8 cellular contexts compared by ENCODE assay signal in the genomic region with DNA sequence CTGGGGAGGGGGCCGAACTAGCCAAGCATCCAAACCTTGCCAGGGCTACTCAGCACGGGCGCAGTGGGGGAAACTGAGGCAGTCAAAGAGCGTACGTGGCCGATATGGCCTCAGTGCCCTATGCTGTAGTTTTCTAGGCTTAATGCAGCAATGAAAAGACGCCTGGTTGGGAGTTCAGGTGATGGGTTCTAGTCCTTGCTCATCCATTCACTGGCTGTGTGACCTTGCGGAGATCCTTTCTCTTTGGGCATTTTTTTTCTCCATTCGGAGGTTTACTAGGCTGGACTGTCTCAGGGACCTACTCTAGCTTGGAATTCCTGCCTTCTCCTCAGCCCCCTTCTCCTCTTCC. TPM values are rescaled to one million over a fixed set of nuclear protein-coding genes. Genes with fewer than 3 reads are reported as not detected.
DNase-seq lines count a peak whose midpoint lies in the region; ATAC-seq, FAIRE-seq and TF ChIP-seq lines count a peak whose summit lies in the region.

No MANE protein-coding gene starts in this region.

- H3K27ac ChIP-seq in cardiac muscle cell (peak overlapping the region; percentile 97), GM12878 (ENCODE audit: control insufficient read depth, insufficient read depth) (peak overlapping the region; percentile 81), lung (ENCODE audit: low read depth in 1 of 2, low read length in 1 of 2) (peak overlapping the region; percentile 90 to 99), upper lobe of right lung (peak overlapping the region; percentile 100)

- in situ Hi-C loops in GM12878 (cut with MboI), result no loop called here

- 21% methylated on average over 9 of the region's 9 CpGs for WGBS in GM12878 (ENCODE audit: insufficient coverage, insufficient replicate concordance, low lambda C conversion rate, missing lambda C conversion rate)
- WGBS in lung, 2 donors, result 6 to 7% methylated on average over 9 of the region's 9 CpGs

- peaks cover 20% of the 10 kb centered on the region for H3K4me1 ChIP-seq in cardiac muscle cell (ENCODE audit: low read depth)
- H3K4me1 ChIP-seq in GM12878 (ENCODE audit: control insufficient read depth, insufficient read depth, low read length), result peaks cover 19% of the 10 kb centered on the region
- H3K4me1 ChIP-seq in lung (ENCODE audit: control insufficient read depth in 2 of 2, insufficient read depth in 2 of 2, low read length in 2 of 2), result peaks cover 0 to 6% of the 10 kb centered on the region in 2 donors
- peaks cover 28% of the 10 kb centered on the region for H3K4me1 ChIP-seq in upper lobe of right lung

- TF ChIP-seq CTCF in cardiac muscle cell (IDR thresholded peaks at IDR 0.05; ENCODE audit: low read depth, low read length) (no peak), GM12878 (IDR thresholded peaks at IDR 0.05 in 2 of 3, conservative IDR thresholded peaks at IDR 0.05 in 1 of 3; ENCODE audit: control insufficient read depth in 2 of 3, extremely low read depth in 1 of 3, insufficient read depth in 1 of 3, low read depth in 3 of 3, low read length in 3 of 3) (no peak), lung (IDR thresholded peaks at IDR 0.05; ENCODE audit: control extremely low read depth, extremely low read depth) (no peak), upper lobe of right lung (IDR thresholded peaks at IDR 0.05) (no peak)

- no peak for FAIRE-seq in GM12878 (lab: Jason Lieb, UNC)

- H3K9me3 ChIP-seq in cardiac muscle cell (ENCODE audit: low read depth) (no peaks in the 10 kb centered on the region), GM12878 (replicated peaks; ENCODE audit: control insufficient read depth, insufficient read depth, low read length) (no peaks in the 10 kb centered on the region), lung (ENCODE audit: control insufficient read depth in 2 of 2, insufficient read depth in 1 of 2, low read length in 1 of 2) (no peaks in the 10 kb centered on the region), upper lobe of right lung (no peaks in the 10 kb centered on the region)

- no peaks in the 10 kb centered on the region for H4K20me1 ChIP-seq in GM12878 (ENCODE audit: control insufficient read depth, insufficient read depth)

- H3K79me2 ChIP-seq in GM12878 (ENCODE audit: control insufficient read depth, insufficient read depth, low read length), result peaks cover 10% of the 10 kb centered on the region

- POLR2A ChIA-PET in GM12878 (lab: Charles Lee), result interaction anchor here (1.0 to 5.1 kb wide), 6 partner anchors 15 to 114 kb away, joined by 3 to 84 read pairs (median 6); a partner anchor contains a TSS

- no peak for DNase-seq in cardiac muscle cell (ENCODE audit: low read depth in 1 of 2, low spot score in 1 of 2)
- no peak for DNase-seq in left ventricle myocardium superior
- DNase-seq in GM12878 (ENCODE audit: low read depth, low spot score), result no peak
- no peak for DNase-seq in lung (ENCODE audit: low spot score)
- no peak for DNase-seq in upper lobe of right lung

- TF ChIP-seq RAD21 in GM12878 (IDR thresholded peaks at IDR 0.05; ENCODE audit: insufficient read depth, low read depth, low read length), result no peak

- no peak for TF ChIP-seq EP300 in GM12878 (IDR thresholded peaks at IDR 0.05; ENCODE audit: borderline replicate concordance in 1 of 2, control insufficient read depth in 1 of 2, low read depth in 2 of 2, low read length in 2 of 2)

- CTCF ChIA-PET in GM12878 (lab: Yijun Ruan, JAX), result interaction anchor here (1.2 to 5.7 kb wide), 6 partner anchors 16 to 37 kb away, joined by 3 to 154 read pairs (median 16); a partner anchor contains a TSS

- peak overlapping the region; percentile 79 for H3K4me3 ChIP-seq in cardiac muscle cell
- H3K4me3 ChIP-seq in GM12878, result peak overlapping the region; percentile 98
- peak overlapping the region; percentile 97 for H3K4me3 ChIP-seq in lung
- H3K4me3 ChIP-seq in upper lobe of right lung, result peak overlapping the region; percentile 90

- H2AFZ ChIP-seq in GM12878 (ENCODE audit: control insufficient read depth, low read depth, low read length), result peak overlapping the region; percentile 74

- no peaks in the 10 kb centered on the region for H3K27me3 ChIP-seq in cardiac muscle cell
- no peaks in the 10 kb centered on the region for H3K27me3 ChIP-seq in GM12878 (replicated peaks in 1 of 2; ENCODE audit: control insufficient read depth in 2 of 2, insufficient read depth in 2 of 2, low read length in 1 of 2)
- H3K27me3 ChIP-seq in lung (ENCODE audit: control insufficient read depth, insufficient read depth), result no peaks in the 10 kb centered on the region
- no peaks in the 10 kb centered on the region for H3K27me3 ChIP-seq in upper lobe of right lung

- peak overlapping the region; percentile 99 for H3K4me2 ChIP-seq in GM12878 (ENCODE audit: control insufficient read depth, insufficient read depth)

- intact Hi-C loops in left ventricle myocardium superior (cut with micrococcal nuclease), result no loop called here
- intact Hi-C loops in GM12878 (cut with micrococcal nuclease; ENCODE audit: unreplicated experiment), result loop anchor here (5.0 kb wide), 2 partner anchors 33 to 383 kb away; a partner anchor contains a TSS
- intact Hi-C loops in upper lobe of right lung (cut with DNase I), result no loop called here

- SMC1A ChIA-PET in GM12878 (lab: Charles Lee; ENCODE audit: uncharacterized antibody, unreplicated experiment), result interaction anchor here (1.2 to 4.0 kb wide), 2 partner anchors 16 kb away, joined by 5 to 89 read pairs; no protein-coding TSS in a partner anchor

- ATAC-seq in left ventricle myocardium superior, result no peak
- ATAC-seq in GM12878, result no peak
- ATAC-seq in lung (ENCODE audit: insufficient read depth, low FRiP score), result no peak
- ATAC-seq in upper lobe of right lung, result no peak
- no peak for ATAC-seq in HG03095 (IDR thresholded peaks at IDR 0.05; ENCODE audit: unreplicated experiment)
- no peak for ATAC-seq in GM21723 (IDR thresholded peaks at IDR 0.05; ENCODE audit: unreplicated experiment)
- no peak for ATAC-seq in HG02623 (IDR thresholded peaks at IDR 0.05; ENCODE audit: unreplicated experiment)

- no peak for TF ChIP-seq POLR2A in GM12878 (IDR thresholded peaks at IDR 0.05; ENCODE audit: low read depth, low read length)

- H3K36me3 ChIP-seq in cardiac muscle cell (no peaks in the 10 kb centered on the region), GM12878 (ENCODE audit: control insufficient read depth in 2 of 2, insufficient read depth in 2 of 2, low read length in 1 of 2) (no peaks in the 10 kb centered on the region; a peak in 2 of 4 replicates), lung (ENCODE audit: control insufficient read depth in 2 of 2, insufficient read depth in 2 of 2, low read length in 2 of 2) (peaks cover 0 to 8% of the 10 kb centered on the region in 2 donors), upper lobe of right lung (no peaks in the 10 kb centered on the region)

- BruUV-seq in GM12878 (replicated peaks; lab: Mats Ljungman, UMichigan), result TSS peak; percentile 83

- peak overlapping the region; percentile 90 for H3K9ac ChIP-seq in GM12878 (ENCODE audit: control insufficient read depth, insufficient read depth, low read length)

- RAD21 ChIA-PET in GM12878 (lab: Charles Lee; ENCODE audit: unreplicated experiment), result interaction anchor here (3.2 to 4.0 kb wide), 3 partner anchors 15 to 42 kb away, joined by 16 to 85 read pairs (median 24); no protein-coding TSS in a partner anchor

RNA-seq across cellular contexts. Expression of a gene that starts 0.9 kb away (rescaled TPM):
- 24.7 and 45.0 TPM in 2 replicates for total RNA-seq in cardiac muscle cell
- polyA plus RNA-seq in cardiac muscle cell, result 31.9 and 50.2 TPM in 2 replicates
- 14.1 TPM for total RNA-seq in left ventricle myocardium superior
- 8.6 and 10.8 TPM in 2 replicates for total RNA-seq in GM12878 (2013; cell fraction: nucleolus; rRNA removed)
- total RNA-seq in GM12878 (2014; rRNA removed), result 82.7 and 92.0 TPM in 2 replicates
- total RNA-seq in GM12878 (2014; rRNA removed; fragmentation: Illumina TruSeq; extraction: Trizol), result 34.3 and 36.3 TPM in 2 replicates
- 42.9 and 47.4 TPM in 2 replicates for total RNA-seq in GM12878 (2021)
- 20.2 TPM for polyA plus RNA-seq in GM12878 (2011; ENCODE audit: low read depth)
- 23.1 and 50.9 TPM in 2 replicates for polyA plus RNA-seq in GM12878 (2011; rRNA removed)
- polyA plus RNA-seq in GM12878 (2011; cell fraction: cytosol; rRNA removed), result 89.6 and 98.0 TPM in 2 replicates
- polyA plus RNA-seq in GM12878 (2011; cell fraction: nucleus; rRNA removed), result 55.7 and 58.1 TPM in 2 replicates
- 35.8 and 42.8 TPM in 2 replicates for polyA plus RNA-seq in GM12878 (2012)
- 17.6 and 43.8 TPM in 2 replicates for polyA plus RNA-seq in GM12878 (2014; fragmentation: Illumina TruSeq; extraction: Trizol)
- polyA plus RNA-seq in GM12878 (2014; fragmentation: Nextera tagmentation; extraction: Ambion mirVana), result 10 to 100 TPM; 15.8 to 25.5 TPM
- polyA plus RNA-seq in GM12878 (2014; rRNA removed), result 66.8 and 78.1 TPM in 2 replicates
- 10 to 100 TPM; 72.7 to 74.5 TPM for polyA plus RNA-seq in GM12878 (2016; fragmentation: Nextera tagmentation; extraction: Ambion mirVana)
- polyA minus RNA-seq in GM12878 (2011; rRNA and poly(A)+ RNA removed), result 23.8 and 50.1 TPM in 2 replicates
- polyA minus RNA-seq in GM12878 (2011; cell fraction: cytosol; rRNA and poly(A)+ RNA removed), result 25.9 and 28.2 TPM in 2 replicates
- 17.5 and 21.9 TPM in 2 replicates for polyA minus RNA-seq in GM12878 (2011; cell fraction: nucleus; rRNA and poly(A)+ RNA removed)
- 10 to 100 TPM; 25.6 to 46.7 TPM for total RNA-seq in lung
- 10 to 100 TPM; 69.9 to 72.1 TPM for polyA plus RNA-seq in lung
- total RNA-seq in upper lobe of right lung, result 28.4 TPM

RNA-seq across cellular contexts. Expression of a gene that starts 1.6 kb away (rescaled TPM):
- total RNA-seq in cardiac muscle cell (10.8 and 14.2 TPM in 2 replicates), left ventricle myocardium superior (6.3 TPM), GM12878 (2014; rRNA removed) (2.8 and 3.2 TPM in 2 replicates), GM12878 (2014; rRNA removed; fragmentation: Illumina TruSeq; extraction: Trizol) (1.3 and 1.9 TPM in 2 replicates), GM12878 (2021) (3.2 and 3.8 TPM in 2 replicates), lung (10 to 100 TPM; 26.6 to 33.1 TPM), upper lobe of right lung (24.9 TPM)
- polyA plus RNA-seq in cardiac muscle cell (9.4 and 15.1 TPM in 2 replicates), GM12878 (2011; rRNA removed) (1.8 and 2.3 TPM in 2 replicates), GM12878 (2014; fragmentation: Illumina TruSeq; extraction: Trizol) (1.8 and 2.0 TPM in 2 replicates), GM12878 (2014; fragmentation: Nextera tagmentation; extraction: Ambion mirVana) (1 to 10 TPM in 1 of 2 experiments, under 1 TPM in 1; 0.66 to 1.2 TPM), GM12878 (2014; rRNA removed) (3.1 and 3.6 TPM in 2 replicates), GM12878 (2016; fragmentation: Nextera tagmentation; extraction: Ambion mirVana) (1 to 10 TPM in 1 of 2 experiments, under 1 TPM in 1; 0.88 to 2.0 TPM), lung (10 to 100 TPM; 11.4 to 22.1 TPM)
- total RNA-seq in GM12878 (2013; cell fraction: nucleolus; rRNA removed), result 7.2 and 7.8 TPM in 2 replicates
- 5.4 TPM for polyA plus RNA-seq in GM12878 (2011; ENCODE audit: low read depth)
- 2.0 and 2.7 TPM in 2 replicates for polyA plus RNA-seq in GM12878 (2011; cell fraction: cytosol; rRNA removed)
- polyA plus RNA-seq in GM12878 (2011; cell fraction: nucleus; rRNA removed), result 19.0 and 24.1 TPM in 2 replicates
- 8.6 and 10.7 TPM in 2 replicates for polyA plus RNA-seq in GM12878 (2012)
- polyA minus RNA-seq in GM12878 (2011; rRNA and poly(A)+ RNA removed), result 2.8 and 2.9 TPM in 2 replicates
- polyA minus RNA-seq in GM12878 (2011; cell fraction: cytosol; rRNA and poly(A)+ RNA removed), result 1.1 and 2.3 TPM in 2 replicates
- polyA minus RNA-seq in GM12878 (2011; cell fraction: nucleus; rRNA and poly(A)+ RNA removed), result 2.5 and 3.1 TPM in 2 replicates

RNA-seq across cellular contexts. Expression of a gene that starts 35.7 kb away (rescaled TPM):
- total RNA-seq in cardiac muscle cell, result 3.6 and 5.4 TPM in 2 replicates
- polyA plus RNA-seq in cardiac muscle cell, result 2.9 and 3.2 TPM in 2 replicates
- total RNA-seq in left ventricle myocardium superior, result 0.22 TPM
- 6.4 and 7.4 TPM in 2 replicates for total RNA-seq in GM12878 (2013; cell fraction: nucleolus; rRNA removed)
- total RNA-seq in GM12878 (2014; rRNA removed), result 1.4 and 1.6 TPM in 2 replicates
- total RNA-seq in GM12878 (2014; rRNA removed; fragmentation: Illumina TruSeq; extraction: Trizol), result 0.69 and 0.89 TPM in 2 replicates
- total RNA-seq in GM12878 (2021), result 2.0 and 3.0 TPM in 2 replicates
- 0.33 TPM for polyA plus RNA-seq in GM12878 (2011; ENCODE audit: low read depth)
- 0.65 and 0.90 TPM in 2 replicates for polyA plus RNA-seq in GM12878 (2011; rRNA removed)
- 1.8 and 2.2 TPM in 2 replicates for polyA plus RNA-seq in GM12878 (2011; cell fraction: cytosol; rRNA removed)
- 6.9 and 8.9 TPM in 2 replicates for polyA plus RNA-seq in GM12878 (2011; cell fraction: nucleus; rRNA removed)
- polyA plus RNA-seq in GM12878 (2012), result 0.42 and 0.69 TPM in 2 replicates
- polyA plus RNA-seq in GM12878 (2014; fragmentation: Illumina TruSeq; extraction: Trizol), result 0.33 and 1.1 TPM in 2 replicates
- polyA plus RNA-seq in GM12878 (2014; fragmentation: Nextera tagmentation; extraction: Ambion mirVana), result under 1 TPM; 0.08 to 0.20 TPM
- 3.1 and 4.2 TPM in 2 replicates for polyA plus RNA-seq in GM12878 (2014; rRNA removed)
- 1 to 10 TPM in 1 of 2 experiments, under 1 TPM in 1; 0.91 to 1.0 TPM for polyA plus RNA-seq in GM12878 (2016; fragmentation: Nextera tagmentation; extraction: Ambion mirVana)
- polyA minus RNA-seq in GM12878 (2011; rRNA and poly(A)+ RNA removed), result 0.95 and 1.5 TPM in 2 replicates
- polyA minus RNA-seq in GM12878 (2011; cell fraction: cytosol; rRNA and poly(A)+ RNA removed), result 0.73 and 0.80 TPM in 2 replicates
- 2.2 and 4.2 TPM in 2 replicates for polyA minus RNA-seq in GM12878 (2011; cell fraction: nucleus; rRNA and poly(A)+ RNA removed)
- under 1 TPM; 0.60 to 0.71 TPM for total RNA-seq in lung
- polyA plus RNA-seq in lung, result under 1 TPM; 0.26 to 0.31 TPM
- 0.43 TPM for total RNA-seq in upper lobe of right lung

RNA-seq across cellular contexts. Expression of a gene that starts 36.2 kb away (rescaled TPM):
- total RNA-seq in cardiac muscle cell, result 122 and 124 TPM in 2 replicates
- 357 and 428 TPM in 2 replicates for polyA plus RNA-seq in cardiac muscle cell
- total RNA-seq in left ventricle myocardium superior, result 134 TPM
- 19.8 and 25.9 TPM in 2 replicates for total RNA-seq in GM12878 (2013; cell fraction: nucleolus; rRNA removed)
- 142 and 149 TPM in 2 replicates for total RNA-seq in GM12878 (2014; rRNA removed)
- 90.5 and 95.1 TPM in 2 replicates for total RNA-seq in GM12878 (2014; rRNA removed; fragmentation: Illumina TruSeq; extraction: Trizol)
- total RNA-seq in GM12878 (2021), result 97.2 and 101 TPM in 2 replicates
- 176 TPM for polyA plus RNA-seq in GM12878 (2011; ENCODE audit: low read depth)
- 42.5 and 61.3 TPM in 2 replicates for polyA plus RNA-seq in GM12878 (2011; rRNA removed)
- polyA plus RNA-seq in GM12878 (2011; cell fraction: cytosol; rRNA removed), result 112 and 161 TPM in 2 replicates
- 95.9 and 97.3 TPM in 2 replicates for polyA plus RNA-seq in GM12878 (2011; cell fraction: nucleus; rRNA removed)
- polyA plus RNA-seq in GM12878 (2012), result 124 and 153 TPM in 2 replicates
- polyA plus RNA-seq in GM12878 (2014; fragmentation: Illumina TruSeq; extraction: Trizol), result 92.4 and 139 TPM in 2 replicates
- 100 to 1,000 TPM; 144 to 181 TPM for polyA plus RNA-seq in GM12878 (2014; fragmentation: Nextera tagmentation; extraction: Ambion mirVana)
- 78.1 and 79.7 TPM in 2 replicates for polyA plus RNA-seq in GM12878 (2014; rRNA removed)
- polyA plus RNA-seq in GM12878 (2016; fragmentation: Nextera tagmentation; extraction: Ambion mirVana), result 100 to 1,000 TPM; 230 to 238 TPM
- 64.4 and 93.5 TPM in 2 replicates for polyA minus RNA-seq in GM12878 (2011; rRNA and poly(A)+ RNA removed)
- polyA minus RNA-seq in GM12878 (2011; cell fraction: cytosol; rRNA and poly(A)+ RNA removed), result 41.7 and 45.5 TPM in 2 replicates
- polyA minus RNA-seq in GM12878 (2011; cell fraction: nucleus; rRNA and poly(A)+ RNA removed), result 16.6 and 31.4 TPM in 2 replicates
- total RNA-seq in lung, result 100 to 1,000 TPM in 1 of 2 donors, 10 to 100 TPM in 1; 58.2 to 162 TPM
- 100 to 1,000 TPM; 218 to 592 TPM for polyA plus RNA-seq in lung
- 130 TPM for total RNA-seq in upper lobe of right lung

RNA-seq across cellular contexts. Expression of a gene that starts 45.9 kb away (rescaled TPM):
- total RNA-seq in cardiac muscle cell (39.5 and 46.2 TPM in 2 replicates), left ventricle myocardium superior (15.0 TPM), GM12878 (2014; rRNA removed) (5.0 TPM in 2 replicates), GM12878 (2014; rRNA removed; fragmentation: Illumina TruSeq; extraction: Trizol) (1.6 and 1.7 TPM in 2 replicates), GM12878 (2021) (29.5 and 31.8 TPM in 2 replicates), lung (10 to 100 TPM in 1 of 2 donors, 1 to 10 TPM in 1; 9.0 to 28.7 TPM), upper lobe of right lung (27.8 TPM)
- polyA plus RNA-seq in cardiac muscle cell (42.0 and 59.2 TPM in 2 replicates), GM12878 (2011; rRNA removed) (2.5 and 3.9 TPM in 2 replicates), GM12878 (2014; fragmentation: Illumina TruSeq; extraction: Trizol) (3.2 and 6.4 TPM in 2 replicates), GM12878 (2014; fragmentation: Nextera tagmentation; extraction: Ambion mirVana) (1 to 10 TPM; 2.5 to 3.8 TPM), GM12878 (2014; rRNA removed) (13.8 and 19.7 TPM in 2 replicates), GM12878 (2016; fragmentation: Nextera tagmentation; extraction: Ambion mirVana) (1 to 10 TPM; 2.8 to 3.7 TPM), lung (10 to 100 TPM in 1 of 2 donors, 1 to 10 TPM in 1; 8.4 to 16.8 TPM)
- total RNA-seq in GM12878 (2013; cell fraction: nucleolus; rRNA removed), result 10.8 and 12.7 TPM in 2 replicates
- 6.8 TPM for polyA plus RNA-seq in GM12878 (2011; ENCODE audit: low read depth)
- polyA plus RNA-seq in GM12878 (2011; cell fraction: cytosol; rRNA removed), result 6.8 and 6.9 TPM in 2 replicates
- 20.4 and 23.2 TPM in 2 replicates for polyA plus RNA-seq in GM12878 (2011; cell fraction: nucleus; rRNA removed)
- 17.1 and 19.2 TPM in 2 replicates for polyA plus RNA-seq in GM12878 (2012)
- 2.8 and 3.9 TPM in 2 replicates for polyA minus RNA-seq in GM12878 (2011; rRNA and poly(A)+ RNA removed)
- polyA minus RNA-seq in GM12878 (2011; cell fraction: cytosol; rRNA and poly(A)+ RNA removed), result 4.9 and 7.1 TPM in 2 replicates
- 3.6 and 7.3 TPM in 2 replicates for polyA minus RNA-seq in GM12878 (2011; cell fraction: nucleus; rRNA and poly(A)+ RNA removed)
